Comparison of ENCODE assay signal across 28 cellular contexts in the genomic region with DNA sequence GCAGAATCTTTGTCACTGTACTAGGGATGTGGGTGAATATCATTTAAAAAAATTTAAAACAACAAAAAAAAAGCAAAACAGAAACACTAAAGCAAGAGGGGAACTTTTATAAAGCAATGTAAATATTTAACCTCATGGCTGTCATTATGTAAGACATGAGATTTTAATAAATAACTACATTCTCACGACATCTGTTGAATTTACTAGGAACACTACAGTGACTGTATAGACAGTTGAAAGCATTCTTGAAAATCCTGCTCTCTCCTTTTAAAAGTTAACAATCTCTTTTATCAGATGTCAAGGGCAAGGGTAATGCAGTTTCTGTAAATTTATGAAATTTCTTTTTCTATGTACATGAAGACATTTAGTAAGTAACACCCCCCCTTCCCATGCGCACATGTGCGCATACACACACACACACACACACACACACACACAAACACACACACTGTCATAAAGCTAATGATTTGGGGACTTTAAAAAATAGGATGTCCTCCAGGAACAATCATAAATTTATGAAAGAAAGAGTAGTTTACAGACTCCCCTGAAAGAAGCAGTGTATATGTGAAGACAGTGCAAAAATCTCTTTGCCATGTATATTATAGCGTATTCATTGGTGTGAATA. TPM values are rescaled to one million over a fixed set of nuclear protein-coding genes. Genes with fewer than 3 reads are reported as not detected.
DNase-seq lines count a peak whose midpoint lies in the region; ATAC-seq, FAIRE-seq and TF ChIP-seq lines count a peak whose summit lies in the region.
"Had no signal": no experiment of that assay in that cellular context is flagged by ENCODE, and none has a peak within 500 bp of the region (broad histone marks: within the 10 kb centered on the region; RNA-seq: fewer than 3 reads in every experiment).

No MANE protein-coding gene starts in this region.

- peaks cover 37% of the 10 kb centered on the region for H3K4me1 Mint-ChIP-seq in progenitor cell of endocrine pancreas (ENCODE audit: low read depth)
- H3K4me1 Mint-ChIP-seq: CD14-positive monocyte; CD4-positive, alpha-beta memory T cell; CD4-positive, CD25-positive, alpha-beta regulatory T cell; CD8-positive, alpha-beta memory T cell had no signal

- peak in 1 of 2 experiments; percentile 83; a peak in 2 of 4 replicates for TF ChIP-seq EP300 in HepG2 (IDR thresholded peaks at IDR 0.05; ENCODE audit: low read depth in 2 of 2, low read length in 2 of 2)
- TF ChIP-seq EP300 in HepG2 (CRISPR knock-in tag; IDR thresholded peaks at IDR 0.05; ENCODE audit: borderline replicate concordance), result no peak

- no peak for TF ChIP-seq RAD21 in HepG2 (CRISPR knock-in tag; IDR thresholded peaks at IDR 0.05)

- DNase-seq in HepG2 (ENCODE audit: low spot score) (peak; percentile 58), progenitor cell of endocrine pancreas (ENCODE audit: low spot score, unreplicated experiment) (no peak), T-helper 2 cell (no peak), NCI-H1105 (lab: John Stamatoyannopoulos, UW) (no peak)
- DNase-seq: ACHN; BE2C; C1 segment of cervical spinal cord; CD4-positive, alpha-beta memory T cell; CD4-positive, CD25-positive, alpha-beta regulatory T cell; CD8-positive, alpha-beta memory T cell; COR-L47; DMS 273 treated with DMSO at 0.1 percent for 48 hours; DMS153; DMS53; DMS79; DND-41; EL; GDM1 had no signal

- no peaks in the 10 kb centered on the region for H3K27me3 Mint-ChIP-seq in progenitor cell of endocrine pancreas
- H3K27me3 Mint-ChIP-seq: CD4-positive, CD25-positive, alpha-beta regulatory T cell had no signal

- H3K27ac ChIP-seq in HEK293 (ENCODE audit: extremely low read depth, low read depth, low read length) (no peak overlapping the region), HepG2 (ENCODE audit: extremely low read length, insufficient read depth, low read length) (peak overlapping the region; percentile 55)
- H3K27ac ChIP-seq: 22Rv1, BLaER1 had no signal

- H3K4me3 ChIP-seq in HEK293 (ENCODE audit: low read depth, low read length) (no peak overlapping the region), HepG2 (replicated peaks in 1 of 3; ENCODE audit: insufficient read depth in 1 of 3, low read depth in 2 of 3, low read length in 3 of 3) (no peak overlapping the region)
- H3K4me3 ChIP-seq: BLaER1, GM12878 had no signal

- H3K9me3 Mint-ChIP-seq in progenitor cell of endocrine pancreas (ENCODE audit: low read depth), result no peaks in the 10 kb centered on the region
- H3K9me3 Mint-ChIP-seq: CD14-positive monocyte; CD4-positive, CD25-positive, alpha-beta regulatory T cell; CD8-positive, alpha-beta memory T cell had no signal

- BruUV-seq in HepG2 (replicated peaks; lab: Mats Ljungman, UMichigan), result no TSS peak

- intact Hi-C loops in HepG2 (cut with micrococcal nuclease; ENCODE audit: unreplicated experiment), result no loop called here

- no peak overlapping the region for H3K9ac ChIP-seq in HepG2 (ENCODE audit: insufficient read depth, low read depth, low read length)
- H3K9ac ChIP-seq: BLaER1 had no signal

- no peaks in the 10 kb centered on the region; a peak in 1 of 5 replicates for H3K27me3 ChIP-seq in HepG2 (ENCODE audit: control insufficient read depth in 1 of 2, insufficient read depth in 2 of 2, low read length in 2 of 2)
- H3K27me3 ChIP-seq: BE2C, BLaER1 had no signal

- ATAC-seq in HepG2, result peak; percentile 38
- ATAC-seq: GM12878 had no signal

- no peak overlapping the region for H2AFZ ChIP-seq in HepG2 (ENCODE audit: low read length)

- peak overlapping the region; percentile 16 for H3K4me2 ChIP-seq in HepG2 (ENCODE audit: low read depth, low read length)
- H3K4me2 ChIP-seq: BLaER1 had no signal

- POLR2A ChIA-PET in HEK293 (lab: Yijun Ruan, JAX), result interaction anchor here (0.6 kb wide), 1 partner anchor 102 kb away, joined by 3 read pairs; no protein-coding TSS in a partner anchor
- POLR2A ChIA-PET in HepG2 (lab: Yijun Ruan, JAX), result interaction anchor here (0.9 to 7.2 kb wide), 7 partner anchors 11 to 218 kb away, joined by 3 to 78 read pairs (median 6); a partner anchor contains a TSS

- H3K36me3 ChIP-seq in HEK293 (ENCODE audit: control insufficient read depth in 2 of 2, insufficient read depth in 1 of 2, low read length in 2 of 2), result peaks cover 0 to 10% of the 10 kb centered on the region in 2 experiments; a peak in 1 of 3 replicates
- H3K36me3 ChIP-seq in HepG2 (replicated peaks in 1 of 2; ENCODE audit: control insufficient read depth in 1 of 2, insufficient read depth in 2 of 2, low read length in 2 of 2), result peaks cover 17 to 34% of the 10 kb centered on the region in 2 experiments
- H3K36me3 ChIP-seq: BLaER1 had no signal

- H3K9me3 ChIP-seq in HEK293 (ENCODE audit: control insufficient read depth, insufficient read depth, low read depth, low read length) (no peaks in the 10 kb centered on the region), HepG2 (ENCODE audit: low read length) (no peaks in the 10 kb centered on the region)
- H3K9me3 ChIP-seq: BE2C, BLaER1 had no signal

- no peak for FAIRE-seq in HepG2 (lab: Jason Lieb, UNC)
- FAIRE-seq: A204.1, GM12878, GM12892, GM18507 had no signal

- no peaks in the 10 kb centered on the region for H3K4me1 ChIP-seq in HEK293 (ENCODE audit: control insufficient read depth, insufficient read depth, low read length)
- peaks cover 76% of the 10 kb centered on the region for H3K4me1 ChIP-seq in HepG2 (ENCODE audit: insufficient read depth, low read length)

- TF ChIP-seq POLR2A in HepG2 (IDR thresholded peaks at IDR 0.05; ENCODE audit: insufficient read depth in 1 of 2, low read depth in 2 of 2, low read length in 2 of 2), result no peak

- peak overlapping the region; percentile 68 for H3K27ac Mint-ChIP-seq in progenitor cell of endocrine pancreas
- H3K27ac Mint-ChIP-seq: CD14-positive monocyte; CD4-positive, alpha-beta memory T cell; CD4-positive, CD25-positive, alpha-beta regulatory T cell; CD8-positive, alpha-beta memory T cell had no signal

- H4K20me1 ChIP-seq in HepG2 (ENCODE audit: insufficient read depth, low read length), result no peaks in the 10 kb centered on the region
- H4K20me1 ChIP-seq: BLaER1 had no signal

- in situ Hi-C loops in HepG2 (cut with HindIII; ENCODE audit: extremely low pct_ligation_motif_present, low pct_unique_long_range_greater_than_20kb), result no loop called here

- TF ChIP-seq CTCF in HEK293 (tag by site-specific recombination; IDR thresholded peaks at IDR 0.05), result no peak
- TF ChIP-seq CTCF in HepG2 (CRISPR knock-in tag; IDR thresholded peaks at IDR 0.05), result no peak
- no peak for TF ChIP-seq CTCF in progenitor cell of endocrine pancreas (IDR thresholded peaks at IDR 0.05; ENCODE audit: unreplicated experiment)

- no peak overlapping the region for H3K4me3 Mint-ChIP-seq in progenitor cell of endocrine pancreas (ENCODE audit: low read depth)
- H3K4me3 Mint-ChIP-seq: CD14-positive monocyte; CD4-positive, alpha-beta memory T cell; CD4-positive, CD25-positive, alpha-beta regulatory T cell; CD8-positive, alpha-beta memory T cell had no signal

- CTCF ChIA-PET in HEK293 (lab: Yijun Ruan, JAX), result no interaction called here
- CTCF ChIA-PET in HepG2 (lab: Yijun Ruan, JAX; ENCODE audit: low intra/inter-chr PET ratio, low total read pairs), result no interaction called here

- peaks cover 25% of the 10 kb centered on the region for H3K36me3 Mint-ChIP-seq in progenitor cell of endocrine pancreas (ENCODE audit: insufficient read depth)
- H3K36me3 Mint-ChIP-seq: CD14-positive monocyte; CD4-positive, alpha-beta memory T cell; CD4-positive, CD25-positive, alpha-beta regulatory T cell; CD8-positive, alpha-beta memory T cell had no signal

- no peaks in the 10 kb centered on the region for H3K79me2 ChIP-seq in HepG2 (ENCODE audit: insufficient read depth, low read length)

- WGBS in HepG2 (ENCODE audit: low lambda C conversion rate), result 71% methylated on average over 4 of the region's 4 CpGs

TF ChIP-seq in HepG2, 621 proteins besides CTCF, POLR2A, EP300 and RAD21 (continues in another document):
- TF ChIP-seq HOXA5 (CRISPR knock-in tag; IDR thresholded peaks at IDR 0.05), result no peak
- 0 out of 2 replicates have a peak, but pooled peaks have one; percentile 32 for TF ChIP-seq HNRNPUL1 (IDR thresholded peaks at IDR 0.05; ENCODE audit: low read depth, low read length)
- TF ChIP-seq DMAP1 (CRISPR knock-in tag; IDR thresholded peaks at IDR 0.05), result peak; percentile 30; the same call in 1 of the 2 replicates
- no peak for TF ChIP-seq POGZ (CRISPR knock-in tag; IDR thresholded peaks at IDR 0.05)
- no peak for TF ChIP-seq PAX8 (CRISPR knock-in tag; IDR thresholded peaks at IDR 0.05; ENCODE audit: borderline replicate concordance)

RNA-seq across cellular contexts. Expression of a gene that starts 51.7 kb away (rescaled TPM):
- total RNA-seq in HepG2 (2016; rRNA removed; fragmentation: Illumina TruSeq; extraction: Trizol), result 30.2 and 48.5 TPM in 2 replicates
- total RNA-seq in HepG2 (2016; cell fraction: cytosol; rRNA removed; fragmentation: Illumina TruSeq; extraction: Trizol; ENCODE audit: low read depth), result 18.3 and 23.4 TPM in 2 replicates
- total RNA-seq in HepG2 (2016; cell fraction: insoluble cytoplasmic fraction; rRNA removed; fragmentation: Illumina TruSeq; extraction: Trizol), result 30.0 and 40.1 TPM in 2 replicates
- 37.4 and 49.2 TPM in 2 replicates for total RNA-seq in HepG2 (2016; cell fraction: membrane; rRNA removed; fragmentation: Illumina TruSeq; extraction: Trizol)
- 48.9 and 52.6 TPM in 2 replicates for total RNA-seq in HepG2 (2016; cell fraction: nucleus; rRNA removed; fragmentation: Illumina TruSeq; extraction: Trizol)
- 10.0 and 12.3 TPM in 2 replicates for polyA plus RNA-seq in HepG2 (2011; rRNA removed)
- polyA plus RNA-seq in HepG2 (2011; cell fraction: cytosol; rRNA removed), result 6.4 and 10.1 TPM in 2 replicates
- polyA plus RNA-seq in HepG2 (2011; cell fraction: nucleus; rRNA removed), result 24.5 and 25.6 TPM in 2 replicates
- 32.4 and 38.1 TPM in 2 replicates for polyA plus RNA-seq in HepG2 (2012)
- 0.63 and 0.75 TPM in 2 replicates for polyA plus RNA-seq in HepG2 (2016; cell fraction: cytosol; fragmentation: Illumina TruSeq; extraction: Trizol; ENCODE audit: low read depth)
- 32.3 and 34.3 TPM in 2 replicates for polyA plus RNA-seq in HepG2 (2016; cell fraction: insoluble cytoplasmic fraction; fragmentation: Illumina TruSeq; extraction: Trizol; ENCODE audit: low read depth)
- 2.9 and 3.5 TPM in 2 replicates for polyA plus RNA-seq in HepG2 (2016; cell fraction: membrane; fragmentation: Illumina TruSeq; extraction: Trizol; ENCODE audit: low read depth)
- 47.2 and 51.1 TPM in 2 replicates for polyA plus RNA-seq in HepG2 (2016; cell fraction: nucleus; fragmentation: Illumina TruSeq; extraction: Trizol; ENCODE audit: insufficient read depth, low read depth)
- polyA minus RNA-seq in HepG2 (2011; rRNA and poly(A)+ RNA removed; ENCODE audit: low replicate concordance), result 40.4 TPM in 1 of 2 replicates, not detected in the other
- polyA minus RNA-seq in HepG2 (2011; cell fraction: cytosol; rRNA and poly(A)+ RNA removed), result 37.0 and 45.5 TPM in 2 replicates
- polyA minus RNA-seq in HepG2 (2011; cell fraction: nucleus; rRNA and poly(A)+ RNA removed), result 45.6 and 52.3 TPM in 2 replicates
- total RNA-seq in progenitor cell of endocrine pancreas, result 63.2 and 73.9 TPM in 2 replicates
- total RNA-seq: A673; CD4-positive, alpha-beta memory T cell; CD4-positive, CD25-positive, alpha-beta regulatory T cell; CD8-positive, alpha-beta memory T cell; G401 had no signal
- polyA plus RNA-seq: CD14-positive monocyte; CD4-positive, alpha-beta memory T cell; CD4-positive, CD25-positive, alpha-beta regulatory T cell; CD8-positive, alpha-beta memory T cell had no signal
